1 cellular context compared by ENCODE assay signal in the genomic region with DNA sequence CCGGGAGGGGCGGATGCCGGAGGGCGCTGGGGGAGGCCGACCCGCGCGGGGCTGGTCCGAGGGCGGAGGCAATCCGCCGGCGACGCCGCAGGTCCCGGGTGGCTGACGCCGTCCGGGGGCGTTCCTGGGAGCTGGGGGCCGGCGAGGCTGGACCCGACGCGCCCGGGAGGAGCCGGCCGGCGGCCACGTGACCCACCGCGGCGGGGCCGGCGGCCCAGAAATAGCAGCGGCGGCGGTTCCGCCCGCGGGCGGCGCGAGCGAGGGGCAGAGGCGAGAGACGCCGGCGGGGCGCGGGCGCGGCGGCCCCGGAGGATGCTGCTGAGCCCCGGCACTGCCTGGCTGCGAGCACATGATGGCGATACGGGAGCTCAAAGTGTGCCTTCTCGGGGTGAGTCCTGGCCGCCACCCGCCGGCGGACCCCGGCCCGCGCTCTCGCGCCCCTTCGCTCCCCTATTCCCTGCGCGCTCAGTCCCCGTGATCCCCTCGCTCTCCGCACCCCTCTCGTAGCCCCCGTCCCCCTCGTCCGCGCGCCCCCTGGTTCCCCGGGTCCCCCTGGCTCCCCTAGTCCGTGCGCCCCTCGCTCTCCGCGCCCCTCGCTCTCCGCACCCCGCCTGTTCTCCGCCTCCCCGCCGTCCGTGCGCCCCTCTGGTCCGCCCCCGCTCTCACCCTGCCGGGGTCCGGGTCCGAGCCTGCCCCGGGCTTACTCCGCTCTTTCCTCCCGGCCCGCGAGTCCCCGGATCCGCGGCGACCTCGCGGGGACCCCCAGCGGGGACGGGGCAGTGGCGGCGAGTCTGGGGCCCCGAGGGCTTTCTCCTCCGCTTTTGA.
TF ChIP-seq lines count a peak whose summit lies in the region.

TSS of gene RAB31 (plus strand) at position 245 of the 825 bp plus-strand sequence. CDS start at position 350, 105 bp downstream.

TF ChIP-seq in K562, 482 proteins besides CTCF, POLR2A, EP300 and RAD21 (continued from another document and continues in another):
- no peak for TF ChIP-seq IRF1 (CRISPR knock-in tag; IDR thresholded peaks at IDR 0.05; ENCODE audit: borderline replicate concordance)
- TF ChIP-seq HDAC3 (IDR thresholded peaks at IDR 0.05; ENCODE audit: borderline replicate concordance, partially characterized antibody), result no peak
- TF ChIP-seq HDAC8 (tag; IDR thresholded peaks at IDR 0.05), result no peak
- TF ChIP-seq POLR3A (IDR thresholded peaks at IDR 0.05; ENCODE audit: borderline replicate concordance, extremely low read depth, insufficient read depth, insufficient read length), result no peak
- no peak for TF ChIP-seq TAF15 (IDR thresholded peaks at IDR 0.05; ENCODE audit: low read depth, low read length)
- no peak for TF ChIP-seq TFAM (CRISPR knock-in tag; conservative IDR thresholded peaks at IDR 0.05)
- TF ChIP-seq LARP7 (IDR thresholded peaks at IDR 0.05), result 0 out of 2 replicates have a peak, but pooled peaks have one; percentile 61
- no peak for TF ChIP-seq IRF2 (CRISPR knock-in tag; IDR thresholded peaks at IDR 0.05)
- TF ChIP-seq ZNF239 (CRISPR knock-in tag; IDR thresholded peaks at IDR 0.05), result no peak
- TF ChIP-seq ZNF232 (CRISPR knock-in tag; IDR thresholded peaks at IDR 0.05), result no peak
- TF ChIP-seq ESRRA (IDR thresholded peaks at IDR 0.05; ENCODE audit: borderline replicate concordance, low read depth), result no peak; the same call in 1 of the 2 replicates
- no peak for TF ChIP-seq ZNF655 (CRISPR knock-in tag; IDR thresholded peaks at IDR 0.05)
- TF ChIP-seq ERF (CRISPR knock-in tag; IDR thresholded peaks at IDR 0.05), result no peak
- peak; percentile 35; the same call in 1 of the 2 replicates for TF ChIP-seq NFIC (IDR thresholded peaks at IDR 0.05)
- TF ChIP-seq, protein P1, sequence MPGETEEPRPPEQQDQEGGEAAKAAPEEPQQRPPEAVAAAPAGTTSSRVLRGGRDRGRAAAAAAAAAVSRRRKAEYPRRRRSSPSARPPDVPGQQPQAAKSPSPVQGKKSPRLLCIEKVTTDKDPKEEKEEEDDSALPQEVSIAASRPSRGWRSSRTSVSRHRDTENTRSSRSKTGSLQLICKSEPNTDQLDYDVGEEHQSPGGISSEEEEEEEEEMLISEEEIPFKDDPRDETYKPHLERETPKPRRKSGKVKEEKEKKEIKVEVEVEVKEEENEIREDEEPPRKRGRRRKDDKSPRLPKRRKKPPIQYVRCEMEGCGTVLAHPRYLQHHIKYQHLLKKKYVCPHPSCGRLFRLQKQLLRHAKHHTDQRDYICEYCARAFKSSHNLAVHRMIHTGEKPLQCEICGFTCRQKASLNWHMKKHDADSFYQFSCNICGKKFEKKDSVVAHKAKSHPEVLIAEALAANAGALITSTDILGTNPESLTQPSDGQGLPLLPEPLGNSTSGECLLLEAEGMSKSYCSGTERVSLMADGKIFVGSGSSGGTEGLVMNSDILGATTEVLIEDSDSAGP (CRISPR knock-in tag; IDR thresholded peaks at IDR 0.05), result no peak
- TF ChIP-seq LEF1 (IDR thresholded peaks at IDR 0.05), result no peak
- peak; percentile 85 for TF ChIP-seq ZBTB26 (CRISPR knock-in tag; IDR thresholded peaks at IDR 0.05)
- no peak for TF ChIP-seq KAT2B (IDR thresholded peaks at IDR 0.05; ENCODE audit: low read depth, low read length)
- TF ChIP-seq ZNF695 (CRISPR knock-in tag; IDR thresholded peaks at IDR 0.05), result no peak
- no peak for TF ChIP-seq MAFF (IDR thresholded peaks at IDR 0.05; ENCODE audit: low read length)
- TF ChIP-seq MAX (CRISPR knock-in tag; IDR thresholded peaks at IDR 0.05), result no peak
- no peak for TF ChIP-seq SRF (CRISPR knock-in tag; IDR thresholded peaks at IDR 0.05)
- TF ChIP-seq, protein P2, sequence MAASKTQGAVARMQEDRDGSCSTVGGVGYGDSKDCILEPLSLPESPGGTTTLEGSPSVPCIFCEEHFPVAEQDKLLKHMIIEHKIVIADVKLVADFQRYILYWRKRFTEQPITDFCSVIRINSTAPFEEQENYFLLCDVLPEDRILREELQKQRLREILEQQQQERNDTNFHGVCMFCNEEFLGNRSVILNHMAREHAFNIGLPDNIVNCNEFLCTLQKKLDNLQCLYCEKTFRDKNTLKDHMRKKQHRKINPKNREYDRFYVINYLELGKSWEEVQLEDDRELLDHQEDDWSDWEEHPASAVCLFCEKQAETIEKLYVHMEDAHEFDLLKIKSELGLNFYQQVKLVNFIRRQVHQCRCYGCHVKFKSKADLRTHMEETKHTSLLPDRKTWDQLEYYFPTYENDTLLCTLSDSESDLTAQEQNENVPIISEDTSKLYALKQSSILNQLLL (CRISPR knock-in tag; IDR thresholded peaks at IDR 0.05; ENCODE audit: borderline replicate concordance), result no peak
- TF ChIP-seq ATF7 (IDR thresholded peaks at IDR 0.05), result peak; percentile 31; the same call in 1 of the 2 replicates
- no peak for TF ChIP-seq BCOR (IDR thresholded peaks at IDR 0.05)
- no peak for TF ChIP-seq GTF2F1 (IDR thresholded peaks at IDR 0.05; ENCODE audit: low read depth, low read length)
- TF ChIP-seq ZNF280B (CRISPR knock-in tag; IDR thresholded peaks at IDR 0.05), result no peak
- TF ChIP-seq EGR1 (conservative IDR thresholded peaks at IDR 0.05), result peak; percentile 76
- TF ChIP-seq NFRKB (IDR thresholded peaks at IDR 0.05; ENCODE audit: low read depth), result peak; percentile 57; the same call in 1 of the 2 replicates
- TF ChIP-seq RERE (CRISPR knock-in tag; IDR thresholded peaks at IDR 0.05; ENCODE audit: borderline replicate concordance), result no peak
- no peak for TF ChIP-seq MCM2 (IDR thresholded peaks at IDR 0.05; ENCODE audit: low read depth)
- TF ChIP-seq EP400 (IDR thresholded peaks at IDR 0.05), result no peak
- no peak for TF ChIP-seq MEIS2 (IDR thresholded peaks at IDR 0.05; ENCODE audit: partially characterized antibody)
- TF ChIP-seq, protein P3, sequence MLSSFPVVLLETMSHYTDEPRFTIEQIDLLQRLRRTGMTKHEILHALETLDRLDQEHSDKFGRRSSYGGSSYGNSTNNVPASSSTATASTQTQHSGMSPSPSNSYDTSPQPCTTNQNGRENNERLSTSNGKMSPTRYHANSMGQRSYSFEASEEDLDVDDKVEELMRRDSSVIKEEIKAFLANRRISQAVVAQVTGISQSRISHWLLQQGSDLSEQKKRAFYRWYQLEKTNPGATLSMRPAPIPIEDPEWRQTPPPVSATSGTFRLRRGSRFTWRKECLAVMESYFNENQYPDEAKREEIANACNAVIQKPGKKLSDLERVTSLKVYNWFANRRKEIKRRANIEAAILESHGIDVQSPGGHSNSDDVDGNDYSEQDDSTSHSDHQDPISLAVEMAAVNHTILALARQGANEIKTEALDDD (IDR thresholded peaks at IDR 0.05), result no peak
- peak; percentile 58 for TF ChIP-seq HNRNPK (IDR thresholded peaks at IDR 0.05; ENCODE audit: low read depth, low read length, poor library complexity, severe bottlenecking)
- no peak for TF ChIP-seq RNF2 (IDR thresholded peaks at IDR 0.05)
- TF ChIP-seq CHD2 (IDR thresholded peaks at IDR 0.05; ENCODE audit: low read depth, low read length), result no peak
- no peak for TF ChIP-seq ILK (tag; IDR thresholded peaks at IDR 0.05; ENCODE audit: borderline replicate concordance, low read depth)
- TF ChIP-seq TRIM28 (IDR thresholded peaks at IDR 0.05), result no peak
- no peak for TF ChIP-seq PHF21A (IDR thresholded peaks at IDR 0.05; ENCODE audit: borderline replicate concordance, low read depth)
- no peak for TF ChIP-seq ZSCAN29 (IDR thresholded peaks at IDR 0.05)
- no peak for TF ChIP-seq TAF9B (IDR thresholded peaks at IDR 0.05; ENCODE audit: partially characterized antibody)
- no peak for TF ChIP-seq SRSF1 (IDR thresholded peaks at IDR 0.05; ENCODE audit: low read depth, low read length)
- no peak for TF ChIP-seq SRSF9 (IDR thresholded peaks at IDR 0.05; ENCODE audit: borderline replicate concordance, low read depth, low read length)
- TF ChIP-seq BACH1 (tag; IDR thresholded peaks at IDR 0.05), result no peak
- no peak for TF ChIP-seq ETV1 (tag; conservative IDR thresholded peaks at IDR 0.05; ENCODE audit: low read depth)
- no peak for TF ChIP-seq FOXK1 (CRISPR knock-in tag; IDR thresholded peaks at IDR 0.05; ENCODE audit: borderline replicate concordance)
- TF ChIP-seq ARID3A (IDR thresholded peaks at IDR 0.05; ENCODE audit: borderline replicate concordance, low read depth, low read length), result no peak
- TF ChIP-seq CBFA2T3 (IDR thresholded peaks at IDR 0.05), result no peak
- no peak for TF ChIP-seq NR4A1 (CRISPR knock-in tag; IDR thresholded peaks at IDR 0.05)
- peak; percentile 55; the same call in 1 of the 2 replicates for TF ChIP-seq NR4A1 (tag; IDR thresholded peaks at IDR 0.05)
